In the genomic region with DNA sequence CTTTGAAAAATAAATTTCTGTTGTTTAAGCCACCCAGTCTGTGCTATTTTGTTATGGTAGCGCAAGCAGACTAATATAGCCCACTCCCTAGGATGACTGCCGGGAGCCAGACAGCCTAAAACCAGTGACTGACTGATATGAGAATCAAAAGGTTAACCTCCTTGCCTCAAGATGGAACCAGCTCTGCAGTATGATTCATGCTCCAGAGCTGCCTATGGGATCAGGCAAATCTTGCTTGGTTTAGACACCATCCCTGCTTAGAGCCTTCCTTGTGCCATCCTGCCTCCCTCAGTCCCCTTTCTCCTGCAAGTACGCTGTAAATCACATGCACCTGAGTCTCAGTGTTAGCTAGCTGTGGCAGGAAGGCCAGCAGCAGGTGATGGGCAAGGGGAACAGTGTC, we compare ENCODE assay signal across 14 cellular contexts. TPM values are rescaled to one million over a fixed set of nuclear protein-coding genes. Genes with fewer than 3 reads are reported as not detected.
A peak's percentile ranks its signal among the peaks of the same experiment; 100 is the strongest.
DNase-seq lines count a peak whose midpoint lies in the region; ATAC-seq and TF ChIP-seq lines count a peak whose summit lies in the region.
"Had no signal": no experiment of that assay in that cellular context is flagged by ENCODE, and none has a peak within 500 bp of the region (broad histone marks: within the 10 kb centered on the region; RNA-seq: fewer than 3 reads in every experiment).

No MANE protein-coding gene starts in this region.

- H3K14ac ChIP-seq in H9 (ENCODE audit: insufficient read depth, low read length) = 0 out of 2 replicates have a peak overlapping the region, but pooled peaks have one; percentile 40

- no peaks in the 10 kb centered on the region for H3K27me3 Mint-ChIP-seq in T-helper 1 cell treated with Interleukin-12 subunit alpha and Interleukin-12 subunit beta and Interleukin-4 antibody, amounts not matched to agents 30 μg/mL and 1 μg/mL, for 36 hours (ENCODE audit: low read depth)
- H3K27me3 Mint-ChIP-seq in H9 (ENCODE audit: low read depth) = no peaks in the 10 kb centered on the region; the same call in 1 of the 2 replicates
- no peaks in the 10 kb centered on the region for H3K27me3 Mint-ChIP-seq in activated naive CD8-positive, alpha-beta T cell treated with anti-CD3 and anti-CD28 coated beads for 36 hours
- no peaks in the 10 kb centered on the region for H3K27me3 Mint-ChIP-seq in natural killer cell (ENCODE audit: low read depth in 2 of 2)
- H3K27me3 Mint-ChIP-seq: brain had no signal

- DNase-seq in T-helper 1 cell = no peak
- DNase-seq in H9 = no peak
- no peak for DNase-seq in activated naive CD8-positive, alpha-beta T cell treated with anti-CD3 and anti-CD28 coated beads for 36 hours
- DNase-seq in natural killer cell = no peak
- no peak for DNase-seq in NCI-H774 (lab: John Stamatoyannopoulos, UW)
- DNase-seq in Right ventricle myocardium superior = no peak
- no peak for DNase-seq in NCI-H1417 treated with DMSO at 0.1 percent for 48 hours (lab: John Stamatoyannopoulos, UW)
- DNase-seq: left ventricle myocardium inferior; NCI-H1048; stimulated activated CD4-positive, alpha-beta T cell treated with anti-CD3 and anti-CD28 coated beads, Interleukin-2, amount 100 ng/mL, for 24 hours had no signal

- no peak overlapping the region for H4K8ac ChIP-seq in H9 (replicated peaks; ENCODE audit: insufficient read length, low read depth, low read length)

- H3K9me3 Mint-ChIP-seq in T-helper 1 cell treated with Interleukin-12 subunit alpha and Interleukin-12 subunit beta and Interleukin-4 antibody, amounts not matched to agents 30 μg/mL and 1 μg/mL, for 36 hours = no peaks in the 10 kb centered on the region
- H3K9me3 Mint-ChIP-seq in H9 (no peaks in the 10 kb centered on the region), natural killer cell (no peaks in the 10 kb centered on the region)
- no peaks in the 10 kb centered on the region for H3K9me3 Mint-ChIP-seq in activated naive CD8-positive, alpha-beta T cell treated with anti-CD3 and anti-CD28 coated beads for 36 hours
- H3K9me3 Mint-ChIP-seq: brain, nephron had no signal

- no peaks in the 10 kb centered on the region; the same call in 1 of the 2 replicates for H3K4me1 ChIP-seq in H9 (ENCODE audit: insufficient read depth, low read length)

- no peaks in the 10 kb centered on the region for H3K9me3 ChIP-seq in H9 (ENCODE audit: control insufficient read depth, low read depth, low read length)
- H3K9me3 ChIP-seq: left ventricle myocardium inferior had no signal

- peak overlapping the region; percentile 70 for H3K4me3 Mint-ChIP-seq in T-helper 1 cell treated with Interleukin-12 subunit alpha and Interleukin-12 subunit beta and Interleukin-4 antibody, amounts not matched to agents 30 μg/mL and 1 μg/mL, for 36 hours
- H3K4me3 Mint-ChIP-seq in H9 = no peak overlapping the region
- no peak overlapping the region for H3K4me3 Mint-ChIP-seq in activated naive CD8-positive, alpha-beta T cell treated with anti-CD3 and anti-CD28 coated beads for 36 hours
- H3K4me3 Mint-ChIP-seq in natural killer cell = peak overlapping the region; percentile 88
- H3K4me3 Mint-ChIP-seq: brain, nephron had no signal

- no peak overlapping the region for H2BK5ac ChIP-seq in H9 (ENCODE audit: insufficient read length, low read length)

- no peak overlapping the region for H2BK15ac ChIP-seq in H9 (ENCODE audit: low read depth, low read length)

- H3K27ac Mint-ChIP-seq in T-helper 1 cell treated with Interleukin-12 subunit alpha and Interleukin-12 subunit beta and Interleukin-4 antibody, amounts not matched to agents 30 μg/mL and 1 μg/mL, for 36 hours = no peak overlapping the region
- H3K27ac Mint-ChIP-seq in H9 (no peak overlapping the region; a peak in 1 of 7 replicates), natural killer cell (peak overlapping the region; percentile 94 to 97)
- H3K27ac Mint-ChIP-seq in activated naive CD8-positive, alpha-beta T cell treated with anti-CD3 and anti-CD28 coated beads for 36 hours = peak overlapping the region; percentile 11
- H3K27ac Mint-ChIP-seq: brain, nephron had no signal

- H3K23ac ChIP-seq in H9 (ENCODE audit: insufficient read length, low read depth, low read length) = no peak overlapping the region

- no peak overlapping the region for H3K27ac ChIP-seq in H9 (ENCODE audit: insufficient read length, low read depth, low read length)
- H3K27ac ChIP-seq: 22Rv1, left ventricle myocardium inferior had no signal

- H4K91ac ChIP-seq in H9 (ENCODE audit: insufficient read length, low read depth, low read length) = no peak overlapping the region

- H3K79me2 ChIP-seq in H9 (ENCODE audit: insufficient read depth, low read length) = no peaks in the 10 kb centered on the region

- no peak overlapping the region for H2BK120ac ChIP-seq in H9 (ENCODE audit: low read depth, low read length, poor library complexity, severe bottlenecking)

- no peak overlapping the region for H3K4me2 ChIP-seq in H9 (ENCODE audit: insufficient read depth, insufficient read length, low read length)

- no peaks in the 10 kb centered on the region for H3K23me2 ChIP-seq in H9 (ENCODE audit: insufficient read length, low read depth, low read length, poor library complexity, severe bottlenecking)

- no peak overlapping the region for H2BK12ac ChIP-seq in H9 (ENCODE audit: insufficient read length, low read depth, low read length)

- H3K27me3 ChIP-seq in H9 (ENCODE audit: insufficient read depth, low read length) = no peaks in the 10 kb centered on the region

- H3T11ph ChIP-seq in H9 (ENCODE audit: low read length) = no peak overlapping the region

- no CpG with 5 or more reads among the region's 3 CpGs for WGBS in H9 (ENCODE audit: extremely low coverage, insufficient read length, low lambda C conversion rate)

- H4K20me1 ChIP-seq in H9 (ENCODE audit: control insufficient read depth, insufficient read depth, insufficient read length) = no peaks in the 10 kb centered on the region

- H3K4ac ChIP-seq in H9 (ENCODE audit: low read depth, low read length) = no peak overlapping the region

- no peak overlapping the region for H3K56ac ChIP-seq in H9 (ENCODE audit: insufficient read length, low read depth, low read length)

- intact Hi-C loops in natural killer cell (cut with micrococcal nuclease) = no loop called here
- intact Hi-C loops in Right ventricle myocardium superior (cut with DNase I) = no loop called here

- peak overlapping the region; percentile 90 for H2AK5ac ChIP-seq in H9 (ENCODE audit: insufficient read length, low read length)

- H4K5ac ChIP-seq in H9 (ENCODE audit: insufficient read length, low read depth, low read length) = peak overlapping the region; percentile 94

- ATAC-seq in natural killer cell (no peak), Right ventricle myocardium superior (ENCODE audit: poor library complexity) (no peak)

- H2BK20ac ChIP-seq in H9 (ENCODE audit: low read depth, low read length, poor library complexity, severe bottlenecking) = no peak overlapping the region

- H3K4me1 Mint-ChIP-seq in T-helper 1 cell treated with Interleukin-12 subunit alpha and Interleukin-12 subunit beta and Interleukin-4 antibody, amounts not matched to agents 30 μg/mL and 1 μg/mL, for 36 hours (ENCODE audit: low read depth) = peaks cover 46% of the 10 kb centered on the region
- H3K4me1 Mint-ChIP-seq in H9 (peaks cover 8 to 11% of the 10 kb centered on the region in 2 experiments), natural killer cell (peaks cover 57 to 70% of the 10 kb centered on the region in 2 donors)
- peaks cover 61% of the 10 kb centered on the region for H3K4me1 Mint-ChIP-seq in activated naive CD8-positive, alpha-beta T cell treated with anti-CD3 and anti-CD28 coated beads for 36 hours

- H3K79me1 ChIP-seq in H9 (ENCODE audit: insufficient read depth, low read depth, low read length, poor library complexity, severe bottlenecking) = no peaks in the 10 kb centered on the region

- no peak overlapping the region for H3K9ac ChIP-seq in H9 (ENCODE audit: extremely low read depth, insufficient read length, low read length)

- TF ChIP-seq CTCF in H9 (conservative IDR thresholded peaks at IDR 0.05) (no peak), natural killer cell (IDR thresholded peaks at IDR 0.05) (no peak)

- H2AFZ ChIP-seq in H9 (ENCODE audit: low read length) = no peak overlapping the region

- no peak overlapping the region for H3K18ac ChIP-seq in H9 (ENCODE audit: insufficient read length, low read depth, low read length)

- H3K36me3 Mint-ChIP-seq in T-helper 1 cell treated with Interleukin-12 subunit alpha and Interleukin-12 subunit beta and Interleukin-4 antibody, amounts not matched to agents 30 μg/mL and 1 μg/mL, for 36 hours (ENCODE audit: low read depth) = peaks cover 28% of the 10 kb centered on the region
- H3K36me3 Mint-ChIP-seq in H9 (ENCODE audit: insufficient read depth in 1 of 3, low read depth in 3 of 3) = no peaks in the 10 kb centered on the region
- H3K36me3 Mint-ChIP-seq in activated naive CD8-positive, alpha-beta T cell treated with anti-CD3 and anti-CD28 coated beads for 36 hours = peaks cover 28% of the 10 kb centered on the region
- peaks cover 8% of the 10 kb centered on the region for H3K36me3 Mint-ChIP-seq in natural killer cell
- H3K36me3 Mint-ChIP-seq: brain had no signal

RNA-seq across cellular contexts. Expression of a gene that starts 39.3 kb away (rescaled TPM):
- total RNA-seq in H9 (2021) (4.7 and 5.9 TPM in 2 replicates), natural killer cell (100 to 1,000 TPM; 105 to 158 (median 139) TPM), Right ventricle myocardium superior (3.4 TPM)
- total RNA-seq in activated naive CD8-positive, alpha-beta T cell treated with anti-CD3 and anti-CD28 coated beads for 36 hours = 10 to 100 TPM; 17.2 to 20.7 TPM

Comparison
In these comparisons a context has a peak if more than half of its experiments do, and no peak if none do; other contexts are left out.
1. H3K27ac Mint-ChIP-seq: peak in activated naive CD8-positive, alpha-beta T cell treated with anti-CD3 and anti-CD28 coated beads for 36 hours (single experiment) and natural killer cell (2 of 2); none in T-helper 1 cell treated with Interleukin-12 subunit alpha and Interleukin-12 subunit beta and Interleukin-4 antibody, amounts not matched to agents 30 μg/mL and 1 μg/mL, for 36 hours (single experiment) and H9 (0 of 3).
2. H3K4me3 Mint-ChIP-seq: peak in T-helper 1 cell treated with Interleukin-12 subunit alpha and Interleukin-12 subunit beta and Interleukin-4 antibody, amounts not matched to agents 30 μg/mL and 1 μg/mL, for 36 hours (single experiment) and natural killer cell (single experiment); none in H9 (0 of 2) and activated naive CD8-positive, alpha-beta T cell treated with anti-CD3 and anti-CD28 coated beads for 36 hours (single experiment).
3. RNA of a gene that starts 39.3 kb away (total RNA-seq): 105 to 158 TPM in natural killer cell; 17.2 to 20.7 TPM in activated naive CD8-positive, alpha-beta T cell treated with anti-CD3 and anti-CD28 coated beads for 36 hours, 4.7 to 5.9 TPM in H9 and 3.4 TPM in Right ventricle myocardium superior (single experiment); every median in the first group is over 4 times any median in the second.